Comparison of ENCODE assay signal across 11 cellular contexts in the genomic region with DNA sequence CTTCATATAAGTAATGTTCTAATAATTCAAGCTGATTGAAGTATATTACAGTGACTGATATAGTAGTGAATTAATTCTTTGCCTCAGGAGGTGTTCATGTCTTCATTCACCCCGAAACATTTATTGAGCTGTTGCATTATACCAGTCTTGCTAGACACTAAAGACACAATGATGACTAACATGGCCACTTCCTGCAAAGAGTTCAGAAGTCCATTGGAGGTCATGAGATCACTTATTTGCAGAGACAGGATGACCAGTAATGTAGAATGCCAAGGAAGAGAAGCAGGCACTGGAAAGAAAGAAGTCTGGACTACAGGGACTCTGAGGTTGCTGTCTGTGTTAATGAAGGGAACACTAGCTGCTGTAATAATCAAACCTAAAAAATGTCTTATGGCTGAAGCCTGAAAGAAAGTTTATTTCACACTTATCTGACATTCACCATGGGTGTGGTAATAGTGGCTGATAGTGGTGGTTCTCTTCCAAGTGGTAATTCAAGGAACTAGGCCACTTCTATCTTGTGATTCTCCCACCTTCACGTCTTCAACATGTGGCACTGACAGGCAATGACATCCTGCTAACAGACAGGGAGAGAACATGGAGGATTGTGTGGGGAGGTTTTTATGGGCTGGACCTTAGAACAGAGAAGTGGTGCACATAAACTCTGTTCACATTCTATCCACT.
DNase-seq lines count a peak whose midpoint lies in the region; ATAC-seq and TF ChIP-seq lines count a peak whose summit lies in the region.
"Had no signal": no experiment of that assay in that cellular context is flagged by ENCODE, and none has a peak within 500 bp of the region (broad histone marks: within the 10 kb centered on the region; RNA-seq: fewer than 3 reads in every experiment).

No MANE protein-coding gene starts in this region.

- H3K4me1 Mint-ChIP-seq in HFFc6 (ENCODE audit: low read depth) = peaks cover 54% of the 10 kb centered on the region
- peaks cover 46% of the 10 kb centered on the region for H3K4me1 Mint-ChIP-seq in activated CD8-positive, alpha-beta T cell treated with anti-CD3 and anti-CD28 coated beads, Interleukin-2, amount 10 ng/mL, durations not matched to agents 7 days and 5 days (ENCODE audit: low read depth)

- 0 out of 2 replicates have a peak, but pooled peaks cover 5% of the 10 kb centered on the region for H3K36me3 Mint-ChIP-seq in HFFc6 (ENCODE audit: low read depth)
- peaks cover 2% of the 10 kb centered on the region for H3K36me3 Mint-ChIP-seq in activated CD8-positive, alpha-beta T cell treated with anti-CD3 and anti-CD28 coated beads, Interleukin-2, amount 10 ng/mL, durations not matched to agents 7 days and 5 days (ENCODE audit: low read depth)
- H3K36me3 Mint-ChIP-seq: CD4-positive, CD25-positive, alpha-beta regulatory T cell; IgD-negative memory B cell had no signal

- peaks cover 2% of the 10 kb centered on the region; the same call in 1 of the 2 replicates for H3K27me3 Mint-ChIP-seq in HFFc6 (ENCODE audit: insufficient read depth)
- no peaks in the 10 kb centered on the region for H3K27me3 Mint-ChIP-seq in activated CD8-positive, alpha-beta T cell treated with anti-CD3 and anti-CD28 coated beads, Interleukin-2, amount 10 ng/mL, durations not matched to agents 7 days and 5 days (ENCODE audit: low read depth)
- H3K27me3 Mint-ChIP-seq: CD4-positive, CD25-positive, alpha-beta regulatory T cell; IgD-negative memory B cell had no signal

- H3K4me3 Mint-ChIP-seq in HFFc6 = peak overlapping the region; percentile 45
- no peak overlapping the region for H3K4me3 Mint-ChIP-seq in activated CD8-positive, alpha-beta T cell treated with anti-CD3 and anti-CD28 coated beads, Interleukin-2, amount 10 ng/mL, durations not matched to agents 7 days and 5 days
- H3K4me3 Mint-ChIP-seq: CD4-positive, CD25-positive, alpha-beta regulatory T cell; IgD-negative memory B cell had no signal

- in situ Hi-C loops in ACHN (cut with HindIII; ENCODE audit: low pct_ligation_motif_present, low pct_unique_long_range_greater_than_20kb, low sequenced_read_pairs) = no loop called here

- POLR2A ChIA-PET in activated CD8-positive, alpha-beta T cell treated with anti-CD3 and anti-CD28 coated beads, Interleukin-2, amount 10 ng/mL, durations not matched to agents 7 days and 5 days (lab: Charles Lee) = interaction anchor here (0.6 to 1.6 kb wide), 3 partner anchors 129 to 275 kb away, joined by 3 to 5 read pairs (median 4); no protein-coding TSS in a partner anchor

- CTCF ChIA-PET in activated CD8-positive, alpha-beta T cell treated with anti-CD3 and anti-CD28 coated beads, Interleukin-2, amount 10 ng/mL, durations not matched to agents 7 days and 5 days (lab: Charles Lee) = interaction anchor here (1.0 to 1.7 kb wide), 6 partner anchors 18 to 130 kb away, joined by 3 to 5 read pairs (median 3); no protein-coding TSS in a partner anchor

- ATAC-seq in activated CD8-positive, alpha-beta T cell treated with anti-CD3 and anti-CD28 coated beads, Interleukin-2, amount 10 ng/mL, durations not matched to agents 7 days and 5 days = peak; percentile 32
- no peak for ATAC-seq in GM19455 (IDR thresholded peaks at IDR 0.05; ENCODE audit: unreplicated experiment)

- DNase-seq in ACHN (peak; percentile 80), HFFc6 (peak; percentile 77), iris pigment epithelial cell (ENCODE audit: low read depth) (peak; percentile 89), cerebellar nuclear complex (lab: John Stamatoyannopoulos, UW) (no peak), NCI-H774 (lab: John Stamatoyannopoulos, UW) (no peak), superior temporal gyrus (ENCODE audit: extremely low spot score) (no peak)
- DNase-seq in activated CD8-positive, alpha-beta T cell treated with anti-CD3 and anti-CD28 coated beads, Interleukin-2, amount 10 ng/mL, durations not matched to agents 7 days and 5 days = peak; percentile 26
- DNase-seq: stimulated activated naive CD4-positive, alpha-beta T cell had no signal

- peak; percentile 18; the same call in 1 of the 2 replicates for TF ChIP-seq CTCF in HFFc6 (IDR thresholded peaks at IDR 0.05)

- H3K9me3 Mint-ChIP-seq in HFFc6 = peaks cover 4% of the 10 kb centered on the region; the same call in 1 of the 2 replicates
- H3K9me3 Mint-ChIP-seq in activated CD8-positive, alpha-beta T cell treated with anti-CD3 and anti-CD28 coated beads, Interleukin-2, amount 10 ng/mL, durations not matched to agents 7 days and 5 days (ENCODE audit: insufficient read depth) = no peaks in the 10 kb centered on the region
- H3K9me3 Mint-ChIP-seq: IgD-negative memory B cell had no signal

- H3K27ac Mint-ChIP-seq in HFFc6 = peak overlapping the region; percentile 100
- peak overlapping the region; percentile 57 for H3K27ac Mint-ChIP-seq in activated CD8-positive, alpha-beta T cell treated with anti-CD3 and anti-CD28 coated beads, Interleukin-2, amount 10 ng/mL, durations not matched to agents 7 days and 5 days

Comparison
In these comparisons a context has a peak if more than half of its experiments do, and no peak if none do; other contexts are left out.
1. DNase-seq: peak in ACHN (single experiment), HFFc6 (single experiment), activated CD8-positive, alpha-beta T cell treated with anti-CD3 and anti-CD28 coated beads, Interleukin-2, amount 10 ng/mL, durations not matched to agents 7 days and 5 days (single experiment) and iris pigment epithelial cell (single experiment); none in cerebellar nuclear complex (0 of 2), NCI-H774 (single experiment) and superior temporal gyrus (single experiment).